In genomic region chr22:48574776-48575566, GRCh38 we compare ENCODE assay signal across 8 cellular contexts.
A peak's percentile ranks its signal among the peaks of the same experiment; 100 is the strongest.
DNase-seq lines count a peak whose midpoint lies in the region; ATAC-seq and TF ChIP-seq lines count a peak whose summit lies in the region.

No MANE protein-coding gene starts in this region.

- H3K36me3 ChIP-seq in mucosa of descending colon (ENCODE audit: low read depth) = no peaks in the 10 kb centered on the region

- no peaks in the 10 kb centered on the region for H3K27me3 Mint-ChIP-seq in chondrocyte (ENCODE audit: low read depth)

- no peaks in the 10 kb centered on the region for H3K4me1 ChIP-seq in mucosa of descending colon (ENCODE audit: low read depth)

- intact Hi-C loops in mucosa of descending colon (cut with DNase I, micrococcal nuclease) = loop anchor here in 1 of 2 donors (10.0 kb wide), 1 partner anchor 740 kb away; no protein-coding TSS in a partner anchor

- peaks cover 12% of the 10 kb centered on the region for H3K9me3 Mint-ChIP-seq in chondrocyte (ENCODE audit: low read depth)

- ATAC-seq in mucosa of descending colon (peak; percentile 63), GM18520 (IDR thresholded peaks at IDR 0.05; ENCODE audit: unreplicated experiment) (no peak), HG03196 (IDR thresholded peaks at IDR 0.05; ENCODE audit: unreplicated experiment) (no peak), GM18907 (IDR thresholded peaks at IDR 0.05; ENCODE audit: unreplicated experiment) (no peak)

- H3K4me1 Mint-ChIP-seq in chondrocyte (ENCODE audit: low read depth) = peaks cover 11% of the 10 kb centered on the region

- TF ChIP-seq CTCF in chondrocyte (IDR thresholded peaks at IDR 0.05) = peak; percentile 80
- TF ChIP-seq CTCF in mucosa of descending colon (IDR thresholded peaks at IDR 0.05) = no peak

- no peak overlapping the region for H3K27ac Mint-ChIP-seq in chondrocyte (ENCODE audit: unreplicated experiment)

- no peak overlapping the region for H3K4me3 ChIP-seq in mucosa of descending colon

- DNase-seq in GM03348 (ENCODE audit: low spot score) (peak; percentile 94), NCI-H2107 (lab: John Stamatoyannopoulos, UW) (peak; percentile 43), chondrocyte (ENCODE audit: low spot score) (no peak), mucosa of descending colon (peak; percentile 14 to 46 (median 35)), NCI-H2196 (lab: John Stamatoyannopoulos, UW; ENCODE audit: unreplicated experiment) (no peak)

- peaks cover 2% of the 10 kb centered on the region for H3K36me3 Mint-ChIP-seq in chondrocyte (ENCODE audit: low read depth)

- H3K4me3 Mint-ChIP-seq in chondrocyte (ENCODE audit: unreplicated experiment) = peak overlapping the region; percentile 63

- H3K9me3 ChIP-seq in mucosa of descending colon = no peaks in the 10 kb centered on the region

Comparison
In these comparisons a context has a peak if more than half of its experiments do, and no peak if none do; other contexts are left out.
1. DNase-seq: peak in GM03348 (single experiment), NCI-H2107 (single experiment) and mucosa of descending colon (3 of 3); none in chondrocyte (single experiment) and NCI-H2196 (single experiment).